Comparison of ENCODE assay signal across 1 cellular context in the genomic region with DNA sequence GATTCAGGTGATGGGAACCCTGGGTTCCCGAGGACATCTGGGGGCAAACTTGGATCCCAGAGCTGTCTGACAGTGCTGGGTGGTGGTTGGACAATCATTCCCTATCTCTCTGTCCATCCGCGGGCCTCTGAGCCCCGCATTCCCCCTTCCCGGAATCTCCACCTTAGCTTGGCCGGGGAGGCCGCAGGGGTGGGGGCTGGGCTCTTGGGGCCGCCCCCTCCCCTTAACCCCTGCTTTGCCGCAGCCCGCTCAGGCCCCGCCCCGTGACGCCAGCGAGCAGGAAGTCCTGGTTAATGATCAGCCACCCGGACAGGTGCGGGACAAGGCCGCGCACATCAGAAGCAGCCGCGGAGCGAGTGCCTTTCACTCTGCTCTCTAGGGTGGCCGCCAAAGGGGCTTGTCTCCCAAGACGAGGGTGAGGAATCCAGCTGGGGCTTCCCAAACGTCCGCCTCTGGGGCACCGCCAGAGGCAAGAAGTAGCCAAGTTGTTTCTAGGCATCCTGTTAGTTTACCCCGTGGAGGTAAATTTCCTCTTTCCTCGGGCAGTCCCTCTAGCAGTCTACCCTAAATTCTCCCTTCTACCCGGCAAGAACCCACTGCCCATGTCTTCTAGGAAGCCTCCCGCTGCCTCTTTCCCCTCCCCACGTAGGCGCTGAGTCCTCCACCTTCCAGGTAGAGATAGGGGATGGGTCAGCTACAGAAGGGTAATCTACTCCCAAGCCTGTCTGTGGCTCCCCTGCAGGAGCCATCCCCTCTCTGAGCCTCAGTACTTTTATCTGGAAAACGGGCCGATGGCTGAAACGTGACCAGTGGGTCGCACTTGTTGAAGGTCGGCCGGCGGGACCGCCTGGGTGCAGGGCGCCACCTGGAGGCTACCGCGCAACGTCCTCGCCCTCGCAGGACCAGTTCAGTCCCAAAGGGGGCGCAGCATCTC.
TF ChIP-seq lines count a peak whose summit lies in the region.

No MANE protein-coding gene starts in this region.

TF ChIP-seq in neural cell, 6 proteins besides CTCF, POLR2A, EP300 and RAD21 (continued from another document):
- TF ChIP-seq, protein P1, sequence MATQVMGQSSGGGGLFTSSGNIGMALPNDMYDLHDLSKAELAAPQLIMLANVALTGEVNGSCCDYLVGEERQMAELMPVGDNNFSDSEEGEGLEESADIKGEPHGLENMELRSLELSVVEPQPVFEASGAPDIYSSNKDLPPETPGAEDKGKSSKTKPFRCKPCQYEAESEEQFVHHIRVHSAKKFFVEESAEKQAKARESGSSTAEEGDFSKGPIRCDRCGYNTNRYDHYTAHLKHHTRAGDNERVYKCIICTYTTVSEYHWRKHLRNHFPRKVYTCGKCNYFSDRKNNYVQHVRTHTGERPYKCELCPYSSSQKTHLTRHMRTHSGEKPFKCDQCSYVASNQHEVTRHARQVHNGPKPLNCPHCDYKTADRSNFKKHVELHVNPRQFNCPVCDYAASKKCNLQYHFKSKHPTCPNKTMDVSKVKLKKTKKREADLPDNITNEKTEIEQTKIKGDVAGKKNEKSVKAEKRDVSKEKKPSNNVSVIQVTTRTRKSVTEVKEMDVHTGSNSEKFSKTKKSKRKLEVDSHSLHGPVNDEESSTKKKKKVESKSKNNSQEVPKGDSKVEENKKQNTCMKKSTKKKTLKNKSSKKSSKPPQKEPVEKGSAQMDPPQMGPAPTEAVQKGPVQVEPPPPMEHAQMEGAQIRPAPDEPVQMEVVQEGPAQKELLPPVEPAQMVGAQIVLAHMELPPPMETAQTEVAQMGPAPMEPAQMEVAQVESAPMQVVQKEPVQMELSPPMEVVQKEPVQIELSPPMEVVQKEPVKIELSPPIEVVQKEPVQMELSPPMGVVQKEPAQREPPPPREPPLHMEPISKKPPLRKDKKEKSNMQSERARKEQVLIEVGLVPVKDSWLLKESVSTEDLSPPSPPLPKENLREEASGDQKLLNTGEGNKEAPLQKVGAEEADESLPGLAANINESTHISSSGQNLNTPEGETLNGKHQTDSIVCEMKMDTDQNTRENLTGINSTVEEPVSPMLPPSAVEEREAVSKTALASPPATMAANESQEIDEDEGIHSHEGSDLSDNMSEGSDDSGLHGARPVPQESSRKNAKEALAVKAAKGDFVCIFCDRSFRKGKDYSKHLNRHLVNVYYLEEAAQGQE (IDR thresholded peaks at IDR 0.05; ENCODE audit: borderline replicate concordance), result no peak
